In the genomic region with DNA sequence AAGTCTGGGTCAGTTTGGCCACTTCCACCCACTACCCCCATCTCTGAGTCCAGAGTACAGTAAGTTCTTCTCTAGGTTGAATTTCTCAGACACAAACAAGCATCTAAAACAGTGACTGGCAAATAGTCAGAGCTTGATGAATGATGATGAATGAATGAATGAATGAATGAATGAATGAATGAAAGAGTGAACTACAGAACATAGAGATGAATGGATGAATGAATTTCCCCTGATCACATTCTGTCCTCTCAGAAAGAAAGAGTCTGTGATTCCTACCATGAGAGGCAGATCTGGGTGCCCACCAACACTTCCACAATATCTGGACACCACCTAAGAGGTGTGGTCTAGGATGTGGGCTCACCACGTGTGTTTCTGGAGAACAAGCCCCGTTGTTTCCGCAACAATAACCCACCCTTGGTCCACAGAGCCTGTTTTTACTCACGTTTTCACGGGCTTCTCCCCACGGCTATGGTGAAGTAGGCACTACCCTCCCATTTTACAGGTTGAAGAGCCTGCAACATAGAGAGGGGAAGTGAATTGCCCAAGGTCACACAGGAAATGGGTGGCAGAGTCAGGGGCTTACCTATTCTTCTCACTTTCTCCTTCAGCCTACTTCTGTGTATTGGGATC, we compare ENCODE assay signal across 27 cellular contexts. TPM values are rescaled to one million over a fixed set of nuclear protein-coding genes. Genes with fewer than 3 reads are reported as not detected.
A peak's percentile ranks its signal among the peaks of the same experiment; 100 is the strongest.
DNase-seq lines count a peak whose midpoint lies in the region; ATAC-seq, FAIRE-seq and TF ChIP-seq lines count a peak whose summit lies in the region.
"Had no signal": no experiment of that assay in that cellular context is flagged by ENCODE, and none has a peak within 500 bp of the region (broad histone marks: within the 10 kb centered on the region; RNA-seq: fewer than 3 reads in every experiment).

No MANE protein-coding gene starts in this region.

- H3K4me2 ChIP-seq in HepG2 (ENCODE audit: low read depth, low read length) (no peak overlapping the region), keratinocyte (ENCODE audit: control insufficient read depth, extremely low read depth, insufficient read depth, low read depth, low read length) (no peak overlapping the region)
- H3K4me2 ChIP-seq: KMS-11 had no signal

- H4K20me1 ChIP-seq in HepG2 (ENCODE audit: insufficient read depth, low read length) (no peaks in the 10 kb centered on the region), keratinocyte (ENCODE audit: control insufficient read depth, extremely low read depth, insufficient read depth, low read length) (no peaks in the 10 kb centered on the region)

- no peak for TF ChIP-seq RAD21 in HepG2 (CRISPR knock-in tag; IDR thresholded peaks at IDR 0.05)

- H3K9me3 ChIP-seq in HepG2 (ENCODE audit: low read length) (peaks cover 12% of the 10 kb centered on the region), right lobe of liver (no peaks in the 10 kb centered on the region), keratinocyte (ENCODE audit: control insufficient read depth, low read depth, low read length) (peaks cover 2% of the 10 kb centered on the region)

- BruUV-seq in HepG2 (replicated peaks; lab: Mats Ljungman, UMichigan): no TSS peak

- dilution Hi-C loops in keratinocyte (cut with MboI; ENCODE audit: extremely low pct_ligation_motif_present, low sequenced_read_pairs): no loop called here

- POLR2A ChIA-PET in activated CD4-positive, alpha-beta T cell treated with anti-CD3 and anti-CD28 coated beads for 36 hours (lab: Charles Lee): no interaction called here
- POLR2A ChIA-PET in HepG2 (lab: Yijun Ruan, JAX): no interaction called here

- no peaks in the 10 kb centered on the region for H3K9me1 ChIP-seq in keratinocyte (ENCODE audit: control insufficient read depth, extremely low read depth, insufficient read depth, low read length)

- TF ChIP-seq CTCF in HepG2 (CRISPR knock-in tag; IDR thresholded peaks at IDR 0.05) (no peak), right lobe of liver (IDR thresholded peaks at IDR 0.05) (no peak), keratinocyte (optimal IDR thresholded peaks at IDR 0.05 in 1 of 3, IDR thresholded peaks at IDR 0.05 in 1 of 3, conservative IDR thresholded peaks at IDR 0.05 in 1 of 3; ENCODE audit: extremely low read depth in 1 of 3, insufficient read depth in 2 of 3, low read length in 3 of 3) (no peak)

- peaks cover 22% of the 10 kb centered on the region for H3K9me3 Mint-ChIP-seq in activated CD4-positive, alpha-beta T cell treated with anti-CD3 and anti-CD28 coated beads for 36 hours (ENCODE audit: low read depth)

- H3K4me3 Mint-ChIP-seq in activated CD4-positive, alpha-beta T cell treated with anti-CD3 and anti-CD28 coated beads for 36 hours: no peak overlapping the region
- H3K4me3 Mint-ChIP-seq: HFFc6 had no signal

- H3K36me3 ChIP-seq in HepG2 (replicated peaks in 1 of 2; ENCODE audit: control insufficient read depth in 1 of 2, insufficient read depth in 2 of 2, low read length in 2 of 2) (no peaks in the 10 kb centered on the region), right lobe of liver (no peaks in the 10 kb centered on the region), keratinocyte (ENCODE audit: control insufficient read depth in 2 of 2, extremely low read depth in 1 of 2, insufficient read depth in 2 of 2, low read length in 2 of 2) (no peaks in the 10 kb centered on the region)
- H3K36me3 ChIP-seq: Peyer's patch had no signal

- peaks cover 7% of the 10 kb centered on the region for H3K36me3 Mint-ChIP-seq in activated CD4-positive, alpha-beta T cell treated with anti-CD3 and anti-CD28 coated beads for 36 hours (ENCODE audit: low read depth)

- H3K9ac ChIP-seq in HepG2 (ENCODE audit: insufficient read depth, low read depth, low read length) (no peak overlapping the region), keratinocyte (ENCODE audit: control insufficient read depth, extremely low read depth, insufficient read depth, low read length) (no peak overlapping the region)
- H3K9ac ChIP-seq: KMS-11 had no signal

- H3K27me3 ChIP-seq in HepG2 (ENCODE audit: control insufficient read depth in 1 of 2, insufficient read depth in 2 of 2, low read length in 2 of 2): peaks cover 0 to 3% of the 10 kb centered on the region in 2 experiments; a peak in 2 of 5 replicates
- H3K27me3 ChIP-seq in right lobe of liver: no peaks in the 10 kb centered on the region
- H3K27me3 ChIP-seq in keratinocyte (ENCODE audit: control insufficient read depth, extremely low read depth, insufficient read depth, low read length): no peaks in the 10 kb centered on the region
- H3K27me3 ChIP-seq: Peyer's patch had no signal

- TF ChIP-seq POLR2A in HepG2 (IDR thresholded peaks at IDR 0.05; ENCODE audit: insufficient read depth in 1 of 2, low read depth in 2 of 2, low read length in 2 of 2) (no peak), right lobe of liver (IDR thresholded peaks at IDR 0.05) (no peak)

- H3K4me3 ChIP-seq in HepG2 (replicated peaks in 1 of 3; ENCODE audit: insufficient read depth in 1 of 3, low read depth in 2 of 3, low read length in 3 of 3): no peak overlapping the region
- H3K4me3 ChIP-seq in right lobe of liver: no peak overlapping the region
- no peak overlapping the region for H3K4me3 ChIP-seq in keratinocyte (ENCODE audit: control insufficient read depth in 2 of 3, extremely low read depth in 1 of 3, insufficient read depth in 2 of 3, low read depth in 1 of 3, low read length in 3 of 3)
- H3K4me3 ChIP-seq: Peyer's patch had no signal

- in situ Hi-C loops in HepG2 (cut with HindIII; ENCODE audit: extremely low pct_ligation_motif_present, low pct_unique_long_range_greater_than_20kb): no loop called here

- H3K27me3 Mint-ChIP-seq in activated CD4-positive, alpha-beta T cell treated with anti-CD3 and anti-CD28 coated beads for 36 hours: peaks cover 5% of the 10 kb centered on the region

- H3K4me1 Mint-ChIP-seq in activated CD4-positive, alpha-beta T cell treated with anti-CD3 and anti-CD28 coated beads for 36 hours: peaks cover 10% of the 10 kb centered on the region

- H2AFZ ChIP-seq in HepG2 (ENCODE audit: low read length) (no peak overlapping the region), keratinocyte (ENCODE audit: control insufficient read depth, low read length) (no peak overlapping the region)

- intact Hi-C loops in activated CD4-positive, alpha-beta T cell treated with anti-CD3 and anti-CD28 coated beads for 36 hours (cut with DNase I, micrococcal nuclease): no loop called here
- intact Hi-C loops in HepG2 (cut with micrococcal nuclease; ENCODE audit: unreplicated experiment) (no loop called here), right lobe of liver (cut with DNase I) (no loop called here)

- FAIRE-seq in HepG2 (lab: Jason Lieb, UNC) (no peak), keratinocyte (lab: Jason Lieb, UNC) (peak; percentile 58)

- whole genome bisulfite sequencing in HepG2 (ENCODE audit: low lambda C conversion rate): 75% methylated on average over 6 of the region's 6 CpGs
- WGBS in right lobe of liver (ENCODE audit: insufficient coverage, low coverage, low lambda C conversion rate, missing lambda C conversion rate): 40% methylated on average over 1 of the region's 6 CpGs

- ATAC-seq in activated CD4-positive, alpha-beta T cell treated with anti-CD3 and anti-CD28 coated beads for 36 hours: no peak
- ATAC-seq in HepG2: no peak
- no peak for ATAC-seq in right lobe of liver
- ATAC-seq: SK-N-SH treated with all-trans-retinoic acid at 6 μM for 48 hours had no signal

- H3K79me2 ChIP-seq in HepG2 (ENCODE audit: insufficient read depth, low read length): no peaks in the 10 kb centered on the region
- no peaks in the 10 kb centered on the region for H3K79me2 ChIP-seq in keratinocyte (ENCODE audit: control insufficient read depth, insufficient read depth, low read length)

- TF ChIP-seq EP300 in HepG2 (IDR thresholded peaks at IDR 0.05; ENCODE audit: low read depth in 2 of 2, low read length in 2 of 2): no peak
- TF ChIP-seq EP300 in HepG2 (CRISPR knock-in tag; IDR thresholded peaks at IDR 0.05; ENCODE audit: borderline replicate concordance): no peak

- CTCF ChIA-PET in activated CD4-positive, alpha-beta T cell treated with anti-CD3 and anti-CD28 coated beads for 36 hours (lab: Charles Lee): no interaction called here
- CTCF ChIA-PET in HepG2 (lab: Yijun Ruan, JAX; ENCODE audit: low intra/inter-chr PET ratio, low total read pairs): no interaction called here

- peak; percentile 11 for DNase-seq in activated CD4-positive, alpha-beta T cell treated with anti-CD3 and anti-CD28 coated beads for 36 hours
- DNase-seq in activated CD4-positive, alpha-beta T cell treated with anti-CD3 and anti-CD28 coated beads, Interleukin-2, amount 50 U/mL, for 4 hours: no peak
- DNase-seq in HepG2 (ENCODE audit: low spot score) (no peak), right lobe of liver (no peak), keratinocyte (ENCODE audit: low read depth, low spot score) (no peak), substantia nigra (lab: John Stamatoyannopoulos, UW) (no peak), NCI-H1092 treated with DMSO at 0.1 percent for 48 hours (lab: John Stamatoyannopoulos, UW) (no peak), superior temporal gyrus (ENCODE audit: extremely low spot score) (no peak)
- DNase-seq: 8988T; AML-193; Calu3; CD8-positive, alpha-beta memory T cell; DMS53; EL; GF-D8; H7; HFFc6; NCI-H1105 treated with DMSO at 0.1 percent for 48 hours; NCI-H2029 treated with DMSO at 0.1 percent for 48 hours; NCI-H226; NCI-H510A treated with DMSO at 0.1 percent for 48 hours; NCI-H748 treated with DMSO at 0.1 percent for 48 hours; Peyer's patch had no signal

- H3K4me1 ChIP-seq in HepG2 (ENCODE audit: insufficient read depth, low read length): peaks cover 18% of the 10 kb centered on the region
- H3K4me1 ChIP-seq in right lobe of liver: no peaks in the 10 kb centered on the region
- H3K4me1 ChIP-seq in keratinocyte (ENCODE audit: control insufficient read depth, extremely low read depth, insufficient read depth, low read length): peaks cover 26% of the 10 kb centered on the region
- H3K4me1 ChIP-seq: Peyer's patch had no signal

- H3K27ac Mint-ChIP-seq in activated CD4-positive, alpha-beta T cell treated with anti-CD3 and anti-CD28 coated beads for 36 hours: no peak overlapping the region
- H3K27ac Mint-ChIP-seq: HFFc6 had no signal

- H3K27ac ChIP-seq in HepG2 (ENCODE audit: extremely low read length, insufficient read depth, low read length) (no peak overlapping the region), right lobe of liver (no peak overlapping the region), keratinocyte (ENCODE audit: control insufficient read depth, insufficient read depth, low read length) (no peak overlapping the region), substantia nigra (ENCODE audit: low read depth, low read length, poor library complexity, severe bottlenecking) (peak overlapping the region; percentile 90)
- H3K27ac ChIP-seq: C4-2B, HL-60, KMS-11, Peyer's patch had no signal

RNA-seq across cellular contexts. Expression of gene IFFO2, which starts 40.2 kb away (rescaled TPM):
- 10 to 100 TPM; 48.3 to 62.7 TPM for total RNA-seq in activated CD4-positive, alpha-beta T cell treated with anti-CD3 and anti-CD28 coated beads for 36 hours
- total RNA-seq in HepG2 (2016; rRNA removed; fragmentation: Illumina TruSeq; extraction: Trizol): 16.3 and 16.7 TPM in 2 replicates
- 1.4 and 1.9 TPM in 2 replicates for total RNA-seq in HepG2 (2016; cell fraction: cytosol; rRNA removed; fragmentation: Illumina TruSeq; extraction: Trizol; ENCODE audit: low read depth)
- total RNA-seq in HepG2 (2016; cell fraction: insoluble cytoplasmic fraction; rRNA removed; fragmentation: Illumina TruSeq; extraction: Trizol): 12.2 and 17.7 TPM in 2 replicates
- total RNA-seq in HepG2 (2016; cell fraction: membrane; rRNA removed; fragmentation: Illumina TruSeq; extraction: Trizol): 3.8 and 4.9 TPM in 2 replicates
- total RNA-seq in HepG2 (2016; cell fraction: nucleus; rRNA removed; fragmentation: Illumina TruSeq; extraction: Trizol): 10.0 and 11.1 TPM in 2 replicates
- 6.9 and 7.3 TPM in 2 replicates for polyA plus RNA-seq in HepG2 (2011; rRNA removed)
- polyA plus RNA-seq in HepG2 (2011; cell fraction: cytosol; rRNA removed): 8.4 and 12.3 TPM in 2 replicates
- polyA plus RNA-seq in HepG2 (2011; cell fraction: nucleus; rRNA removed): 21.1 and 21.8 TPM in 2 replicates
- polyA plus RNA-seq in HepG2 (2012): 5.7 and 8.6 TPM in 2 replicates
- 0.47 and 1.00 TPM in 2 replicates for polyA plus RNA-seq in HepG2 (2016; cell fraction: cytosol; fragmentation: Illumina TruSeq; extraction: Trizol; ENCODE audit: low read depth)
- 9.4 and 11.8 TPM in 2 replicates for polyA plus RNA-seq in HepG2 (2016; cell fraction: insoluble cytoplasmic fraction; fragmentation: Illumina TruSeq; extraction: Trizol; ENCODE audit: low read depth)
- 1.5 and 1.6 TPM in 2 replicates for polyA plus RNA-seq in HepG2 (2016; cell fraction: membrane; fragmentation: Illumina TruSeq; extraction: Trizol; ENCODE audit: low read depth)
- polyA plus RNA-seq in HepG2 (2016; cell fraction: nucleus; fragmentation: Illumina TruSeq; extraction: Trizol; ENCODE audit: insufficient read depth, low read depth): 13.9 and 14.1 TPM in 2 replicates
- polyA minus RNA-seq in HepG2 (2011; rRNA and poly(A)+ RNA removed; ENCODE audit: low replicate concordance): 2.4 and 21.3 TPM in 2 replicates
- polyA minus RNA-seq in HepG2 (2011; cell fraction: cytosol; rRNA and poly(A)+ RNA removed): 10.2 and 10.5 TPM in 2 replicates
- 4.0 and 6.3 TPM in 2 replicates for polyA minus RNA-seq in HepG2 (2011; cell fraction: nucleus; rRNA and poly(A)+ RNA removed)
- 10 to 100 TPM in 2 of 6 experiments, 1 to 10 TPM in 4; 2.9 to 12.7 (median 7.2) TPM for total RNA-seq in right lobe of liver
- 55.0 to 61.5 TPM (median 57.9 TPM) in 3 replicates for polyA plus RNA-seq in keratinocyte
- 124 TPM for polyA plus RNA-seq in keratinocyte (2011; ENCODE audit: low read depth)
- 43.0 and 79.6 TPM in 2 replicates for polyA plus RNA-seq in keratinocyte (2011; cell fraction: cytosol; rRNA removed)
- polyA plus RNA-seq in keratinocyte (2011; cell fraction: nucleus; rRNA removed): 145 and 193 TPM in 2 replicates
- polyA plus RNA-seq in keratinocyte (2012; ENCODE audit: low replicate concordance): 72.9 and 75.0 TPM in 2 replicates
- 106 to 194 TPM (median 118 TPM) in 3 replicates for polyA minus RNA-seq in keratinocyte
- 127 TPM for polyA minus RNA-seq in keratinocyte (2011; cell fraction: cytosol; rRNA and poly(A)+ RNA removed)
- 82.3 and 144 TPM in 2 replicates for polyA minus RNA-seq in keratinocyte (2011; cell fraction: nucleus; rRNA and poly(A)+ RNA removed)
